16 cellular contexts compared by ENCODE assay signal in the genomic region with DNA sequence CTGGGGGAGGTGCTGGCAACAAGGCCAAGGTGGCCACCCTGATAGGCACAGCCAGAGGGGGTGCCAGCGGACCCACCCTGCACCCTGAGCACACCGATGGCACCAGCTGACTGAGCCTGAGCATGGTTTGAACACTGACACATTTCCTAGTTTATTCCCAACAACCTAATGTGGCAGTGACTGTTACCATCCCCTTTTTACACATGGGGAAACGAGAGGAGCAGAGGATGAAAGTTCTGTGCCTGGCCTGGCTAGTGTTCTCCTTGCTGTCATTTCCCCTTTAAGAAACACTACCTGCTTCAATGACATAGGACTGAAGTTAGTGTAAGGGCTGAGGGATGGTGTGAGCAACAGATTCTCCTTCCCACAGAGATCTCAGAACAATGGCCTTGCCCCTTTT. TPM values are rescaled to one million over a fixed set of nuclear protein-coding genes. Genes with fewer than 3 reads are reported as not detected.
DNase-seq lines count a peak whose midpoint lies in the region; FAIRE-seq and TF ChIP-seq lines count a peak whose summit lies in the region.
"Had no signal": no experiment of that assay in that cellular context is flagged by ENCODE, and none has a peak within 500 bp of the region (broad histone marks: within the 10 kb centered on the region; RNA-seq: fewer than 3 reads in every experiment).

No MANE protein-coding gene starts in this region.

- H3K4me3 Mint-ChIP-seq in Calu3 (ENCODE audit: low read depth, unreplicated experiment): no peak overlapping the region
- H3K4me3 Mint-ChIP-seq: CD8-positive, alpha-beta memory T cell had no signal

- H3K36me3 Mint-ChIP-seq in Calu3 (ENCODE audit: insufficient read depth, unreplicated experiment): no peaks in the 10 kb centered on the region
- H3K36me3 Mint-ChIP-seq: CD8-positive, alpha-beta memory T cell had no signal

- H3K9me3 Mint-ChIP-seq in Calu3 (ENCODE audit: low read depth, unreplicated experiment): no peaks in the 10 kb centered on the region
- H3K9me3 Mint-ChIP-seq: CD8-positive, alpha-beta memory T cell had no signal

- H4K8ac ChIP-seq in neuronal stem cell (ENCODE audit: low read depth, low read length): no peak overlapping the region

- no peaks in the 10 kb centered on the region for H3K4me1 Mint-ChIP-seq in Calu3 (ENCODE audit: low read depth, unreplicated experiment)
- H3K4me1 Mint-ChIP-seq: CD8-positive, alpha-beta memory T cell had no signal

- DNase-seq in GM12892 (ENCODE audit: insufficient read length) (no peak), endothelial cell of umbilical vein (ENCODE audit: low read depth, low spot score) (no peak), neuronal stem cell (ENCODE audit: low spot score) (no peak), NCI-H345 (lab: John Stamatoyannopoulos, UW) (no peak), urothelium cell line (ENCODE audit: low spot score) (no peak), Calu3 (no peak), ACHN (no peak)
- DNase-seq: AML-193; Caco-2; CD8-positive, alpha-beta memory T cell had no signal

- H3K27ac ChIP-seq in OCI-LY3 (ENCODE audit: low read length) (peak overlapping the region; percentile 64), endothelial cell of umbilical vein (ENCODE audit: insufficient read depth, low read depth, low read length) (peak overlapping the region; percentile 56), neuronal stem cell (replicated peaks; ENCODE audit: low read length) (no peak overlapping the region)
- H3K27ac ChIP-seq: 22Rv1, BLaER1 had no signal

- H2AFZ ChIP-seq in OCI-LY3 (ENCODE audit: low read depth, low read length) (no peak overlapping the region; the same call in 1 of the 2 replicates), endothelial cell of umbilical vein (ENCODE audit: low read depth, low read length) (no peak overlapping the region), neuronal stem cell (ENCODE audit: low read length) (no peak overlapping the region)

- no peaks in the 10 kb centered on the region for H3K9me1 ChIP-seq in endothelial cell of umbilical vein (replicated peaks; ENCODE audit: control insufficient read depth, extremely low read depth, insufficient read depth, low read length)

- H4K91ac ChIP-seq in neuronal stem cell (ENCODE audit: low read depth, low read length, poor library complexity): no peak overlapping the region

- CTCF ChIA-PET in endothelial cell of umbilical vein (lab: Charles Lee): interaction anchor here (1.2 to 1.4 kb wide), 2 partner anchors 8 to 15 kb away, joined by 3 to 4 read pairs; partner anchors contain the start of gene CLDN14
- CTCF ChIA-PET in Calu3 (lab: Charles Lee): no interaction called here

- H2BK15ac ChIP-seq in neuronal stem cell (ENCODE audit: low read length): no peak overlapping the region

- no peaks in the 10 kb centered on the region for H3K79me1 ChIP-seq in neuronal stem cell (ENCODE audit: low read depth, low read length)

- H2BK5ac ChIP-seq in neuronal stem cell (ENCODE audit: low read length): no peak overlapping the region

- H3K4me2 ChIP-seq in OCI-LY3 (ENCODE audit: low read length) (peak overlapping the region; percentile 54), endothelial cell of umbilical vein (ENCODE audit: insufficient read depth, low read length) (no peak overlapping the region), neuronal stem cell (ENCODE audit: insufficient read depth, low read length, poor library complexity, severe bottlenecking) (no peak overlapping the region)
- H3K4me2 ChIP-seq: BLaER1 had no signal

- WGBS in neuronal stem cell (ENCODE audit: extremely low coverage in 2 of 2, insufficient read length in 2 of 2, insufficient replicate concordance in 1 of 2), 2 donors: no CpG with 5 or more reads among the region's 3 CpGs

- H3K36me3 ChIP-seq in OCI-LY3 (replicated peaks; ENCODE audit: low read depth, low read length): no peaks in the 10 kb centered on the region
- peaks cover 0 to 5% of the 10 kb centered on the region in 2 experiments for H3K36me3 ChIP-seq in endothelial cell of umbilical vein (ENCODE audit: control insufficient read depth in 2 of 2, extremely low read depth in 1 of 2, insufficient read depth in 2 of 2, low read length in 2 of 2)
- no peaks in the 10 kb centered on the region for H3K36me3 ChIP-seq in neuronal stem cell (replicated peaks in 1 of 2; ENCODE audit: control insufficient read depth in 2 of 2, insufficient read depth in 2 of 2, low read length in 2 of 2)
- H3K36me3 ChIP-seq: BLaER1 had no signal

- no peak overlapping the region for H2AK5ac ChIP-seq in neuronal stem cell (ENCODE audit: low read depth, low read length)

- TF ChIP-seq CTCF in OCI-LY3 (IDR thresholded peaks at IDR 0.05; ENCODE audit: low read depth, low read length): no peak
- no peak for TF ChIP-seq CTCF in endothelial cell of umbilical vein (IDR thresholded peaks at IDR 0.05; ENCODE audit: extremely low read depth in 1 of 2, insufficient read depth in 1 of 2, low read depth in 1 of 2, low read length in 2 of 2)
- no peak for TF ChIP-seq CTCF in Calu3 (IDR thresholded peaks at IDR 0.05; ENCODE audit: unreplicated experiment)

- H3K9ac ChIP-seq in OCI-LY3 (ENCODE audit: low read length): no peak overlapping the region; the same call in 1 of the 2 replicates
- H3K9ac ChIP-seq in endothelial cell of umbilical vein (replicated peaks; ENCODE audit: extremely low read depth, insufficient read depth, low read length): no peak overlapping the region
- no peak overlapping the region for H3K9ac ChIP-seq in neuronal stem cell (ENCODE audit: low read depth, low read length, poor library complexity)
- H3K9ac ChIP-seq: BLaER1 had no signal

- no peak overlapping the region for H3K4ac ChIP-seq in neuronal stem cell (ENCODE audit: low read length)

- BruUV-seq in endothelial cell of umbilical vein (replicated peaks; lab: Mats Ljungman, UMichigan) (no TSS peak), Calu3 (replicated peaks; lab: Mats Ljungman, UMichigan) (no TSS peak)

- dilution Hi-C loops in endothelial cell of umbilical vein (cut with MboI; ENCODE audit: extremely low pct_ligation_motif_present, low sequenced_read_pairs): no loop called here

- peak overlapping the region; percentile 59 for H3K23ac ChIP-seq in neuronal stem cell (ENCODE audit: low read depth, low read length, poor library complexity)

- H3K4me1 ChIP-seq in OCI-LY3 (ENCODE audit: low read length) (peaks cover 15% of the 10 kb centered on the region), endothelial cell of umbilical vein (ENCODE audit: control insufficient read depth, extremely low read depth, insufficient read depth, low read length) (peaks cover 18% of the 10 kb centered on the region), neuronal stem cell (ENCODE audit: control insufficient read depth in 2 of 2, insufficient read depth in 1 of 2, low read depth in 1 of 2, low read length in 2 of 2) (peaks cover 0 to 3% of the 10 kb centered on the region in 2 donors)
- H3K4me1 ChIP-seq: BLaER1, Caco-2 had no signal

- no peaks in the 10 kb centered on the region for H3K27me3 Mint-ChIP-seq in Calu3 (ENCODE audit: unreplicated experiment)

- H3K4me3 ChIP-seq in OCI-LY3 (ENCODE audit: low read length) (peak overlapping the region; percentile 56), endothelial cell of umbilical vein (replicated peaks in 1 of 3; ENCODE audit: insufficient read depth in 1 of 3, low read depth in 1 of 3, low read length in 3 of 3) (no peak overlapping the region), neuronal stem cell (ENCODE audit: low read length in 2 of 2) (no peak overlapping the region)
- H3K4me3 ChIP-seq: BLaER1, K562 had no signal

- no peaks in the 10 kb centered on the region for H3K9me3 ChIP-seq in OCI-LY3 (ENCODE audit: insufficient read depth, low read length)
- H3K9me3 ChIP-seq in endothelial cell of umbilical vein (replicated peaks; ENCODE audit: control insufficient read depth, insufficient read depth, low read length): no peaks in the 10 kb centered on the region
- H3K9me3 ChIP-seq in neuronal stem cell (replicated peaks in 1 of 2; ENCODE audit: control insufficient read depth in 2 of 2, insufficient read depth in 1 of 2, low read depth in 1 of 2, low read length in 2 of 2): no peaks in the 10 kb centered on the region
- H3K9me3 ChIP-seq: BLaER1, Caco-2 had no signal

- intact Hi-C loops in endothelial cell of umbilical vein (cut with micrococcal nuclease) (no loop called here), Calu3 (cut with micrococcal nuclease; ENCODE audit: unreplicated experiment) (no loop called here)

- H4K20me1 ChIP-seq in OCI-LY3 (ENCODE audit: insufficient read depth, low read length) (no peaks in the 10 kb centered on the region), endothelial cell of umbilical vein (replicated peaks; ENCODE audit: control insufficient read depth, extremely low read depth, insufficient read depth, low read length) (no peaks in the 10 kb centered on the region)
- H4K20me1 ChIP-seq: BLaER1 had no signal

- FAIRE-seq in GM12892 (lab: Jason Lieb, UNC): peak; percentile 53
- peak; percentile 46 for FAIRE-seq in endothelial cell of umbilical vein (lab: Jason Lieb, UNC)
- FAIRE-seq in urothelium cell line (lab: Jason Lieb, UNC): no peak
- FAIRE-seq: H54, K562 had no signal

- peak overlapping the region; percentile 31 for H3K14ac ChIP-seq in neuronal stem cell (ENCODE audit: low read length)

- POLR2A ChIA-PET in endothelial cell of umbilical vein (lab: Charles Lee): interaction anchor here (0.6 kb wide), 1 partner anchor 27 kb away, joined by 5 read pairs; no protein-coding TSS in a partner anchor

- no peaks in the 10 kb centered on the region for H3K79me2 ChIP-seq in OCI-LY3 (ENCODE audit: low read length)
- peaks cover 37% of the 10 kb centered on the region for H3K79me2 ChIP-seq in endothelial cell of umbilical vein (ENCODE audit: control insufficient read depth, insufficient read depth, low read length)

- in situ Hi-C loops in ACHN (cut with HindIII; ENCODE audit: low pct_ligation_motif_present, low pct_unique_long_range_greater_than_20kb, low sequenced_read_pairs): no loop called here

- no peak overlapping the region for H2BK120ac ChIP-seq in neuronal stem cell (ENCODE audit: low read depth, low read length)

- H2BK12ac ChIP-seq in neuronal stem cell (ENCODE audit: low read length): no peak overlapping the region

- no peak overlapping the region for H3K27ac Mint-ChIP-seq in Calu3 (ENCODE audit: unreplicated experiment)
- H3K27ac Mint-ChIP-seq: CD8-positive, alpha-beta memory T cell had no signal

- TF ChIP-seq POLR2A in GM12892 (IDR thresholded peaks at IDR 0.05; ENCODE audit: low read depth, low read length) (no peak), endothelial cell of umbilical vein (IDR thresholded peaks at IDR 0.05; ENCODE audit: low read depth, low read length) (no peak)

- no peaks in the 10 kb centered on the region for H3K27me3 ChIP-seq in OCI-LY3 (ENCODE audit: low read depth, low read length)
- no peaks in the 10 kb centered on the region for H3K27me3 ChIP-seq in endothelial cell of umbilical vein (ENCODE audit: control insufficient read depth in 2 of 2, insufficient read depth in 2 of 2, low read length in 2 of 2)
- peaks cover 0 to 22% (median 0%) of the 10 kb centered on the region in 3 experiments for H3K27me3 ChIP-seq in neuronal stem cell (ENCODE audit: control insufficient read depth in 3 of 3, insufficient read depth in 3 of 3, low read depth in 1 of 3, low read length in 3 of 3)
- H3K27me3 ChIP-seq: BLaER1 had no signal

- peak overlapping the region; percentile 78 for H3K18ac ChIP-seq in neuronal stem cell (ENCODE audit: low read length)

RNA-seq across cellular contexts. Expression of gene CLDN14, which starts 15.3 kb away (rescaled TPM):
- 4.7 TPM for polyA plus RNA-seq in GM12892 (2012; ENCODE audit: missing spikeins)
- total RNA-seq in endothelial cell of umbilical vein (0.62 and 1.0 TPM in 2 replicates), Calu3 (2022) (not detected in 2 replicates)
- polyA plus RNA-seq in endothelial cell of umbilical vein: 2.5 TPM in 2 replicates
- polyA plus RNA-seq in endothelial cell of umbilical vein (2011; cell fraction: cytosol; rRNA removed): 1.3 and 2.2 TPM in 2 replicates
- polyA plus RNA-seq in endothelial cell of umbilical vein (2011; cell fraction: nucleus; rRNA removed): 2.2 TPM in 2 replicates
- polyA plus RNA-seq in endothelial cell of umbilical vein (2012): 3.0 and 3.5 TPM in 2 replicates
- 0.53 TPM in 1 of 2 replicates, not detected in the other for polyA minus RNA-seq in endothelial cell of umbilical vein
- not detected for polyA minus RNA-seq in endothelial cell of umbilical vein (2011; cell fraction: cytosol; rRNA and poly(A)+ RNA removed)
- 1.2 and 2.3 TPM in 2 replicates for polyA minus RNA-seq in endothelial cell of umbilical vein (2011; cell fraction: nucleus; rRNA and poly(A)+ RNA removed)
- not detected for polyA plus RNA-seq in neuronal stem cell (2013, experiment 1 of 2)
- not detected for polyA plus RNA-seq in neuronal stem cell (2013, experiment 2 of 2)
- total RNA-seq: A673; Caco-2; CD8-positive, alpha-beta memory T cell; K562 had no signal
- polyA plus RNA-seq: CD8-positive, alpha-beta memory T cell; K562 had no signal
